ENCODE assay signal across 20 cellular contexts in genomic region chr4:7741946-7742806, GRCh38.
"Had no signal": no experiment of that assay in that cellular context is flagged by ENCODE, and none has a peak within 500 bp of the region (broad histone marks: within the 10 kb centered on the region; RNA-seq: fewer than 3 reads in every experiment).

No MANE protein-coding gene starts in this region.

- ATAC-seq: foreskin keratinocyte, gastroesophageal sphincter, heart left ventricle, left lung, mucosa of descending colon had no signal

- H3K27ac ChIP-seq: coronary artery, esophagus muscularis mucosa, foreskin keratinocyte, gastroesophageal sphincter, heart left ventricle, left lung had no signal

- H3K4me1 ChIP-seq: foreskin keratinocyte had no signal

- H3K9me3 ChIP-seq: heart left ventricle, left lung, mucosa of descending colon had no signal

- FAIRE-seq: colon, endothelial cell of umbilical vein, frontal cortex, islet of Langerhans, keratinocyte had no signal

- H3K4me3 ChIP-seq: coronary artery, dorsolateral prefrontal cortex, esophagus muscularis mucosa, gastroesophageal sphincter, heart left ventricle, left lung, lung, mucosa of descending colon had no signal

- H3K27me3 ChIP-seq: dorsolateral prefrontal cortex, esophagus muscularis mucosa, gastroesophageal sphincter, heart left ventricle, left lung had no signal

- DNase-seq: dermis blood vessel endothelial cell; dorsolateral prefrontal cortex; effector CD4-positive, alpha-beta T cell; effector memory CD4-positive, alpha-beta T cell; foreskin keratinocyte; hippocampal formation; kidney glomerular epithelial cell; mammary epithelial cell had no signal

- H3K36me3 ChIP-seq: heart left ventricle had no signal
